Comparison of ENCODE assay signal across 11 cellular contexts in genomic region chr5:65809817-65810531, GRCh38.
A peak's percentile ranks its signal among the peaks of the same experiment; 100 is the strongest.
DNase-seq lines count a peak whose midpoint lies in the region; ATAC-seq and TF ChIP-seq lines count a peak whose summit lies in the region.
"Had no signal": no experiment of that assay in that cellular context is flagged by ENCODE, and none has a peak within 500 bp of the region (broad histone marks: within the 10 kb centered on the region; RNA-seq: fewer than 3 reads in every experiment).

No MANE protein-coding gene starts in this region.

- TF ChIP-seq CTCF in AG10803 (conservative IDR thresholded peaks at IDR 0.05; ENCODE audit: low read length) (no peak), PC-9 (conservative IDR thresholded peaks at IDR 0.05) (no peak), fibroblast of lung (conservative IDR thresholded peaks at IDR 0.05 in 1 of 2, IDR thresholded peaks at IDR 0.05 in 1 of 2; ENCODE audit: low read depth in 1 of 2, low read length in 2 of 2) (no peak)

- H3K27ac ChIP-seq in PC-9 (peak overlapping the region; percentile 99), fibroblast of lung (ENCODE audit: insufficient read depth, low read length) (no peak overlapping the region), mucosa of rectum (ENCODE audit: low read depth in 2 of 2, low read length in 2 of 2) (peak overlapping the region; percentile 86 to 89)
- H3K27ac ChIP-seq: BLaER1 had no signal

- H3K36me3 ChIP-seq in PC-9 (ENCODE audit: low read depth) (peaks cover 25% of the 10 kb centered on the region), fibroblast of lung (ENCODE audit: control insufficient read depth, insufficient read depth, low read length) (peaks cover 2% of the 10 kb centered on the region), mucosa of rectum (ENCODE audit: control insufficient read depth in 2 of 2, insufficient read depth in 2 of 2, low read length in 2 of 2) (no peaks in the 10 kb centered on the region)

- TSS peak; percentile 81 for BruUV-seq in PC-9 (replicated peaks; lab: Mats Ljungman, UMichigan)

- no peaks in the 10 kb centered on the region for H4K20me1 ChIP-seq in PC-9 (ENCODE audit: insufficient read depth)
- no peaks in the 10 kb centered on the region for H4K20me1 ChIP-seq in fibroblast of lung (ENCODE audit: control insufficient read depth, extremely low read depth, insufficient read depth, low read length)
- H4K20me1 ChIP-seq: BLaER1 had no signal

- H2AFZ ChIP-seq in PC-9 (no peak overlapping the region), fibroblast of lung (ENCODE audit: low read length) (no peak overlapping the region)

- H3K79me2 ChIP-seq in PC-9 (ENCODE audit: low read depth): peaks cover 7% of the 10 kb centered on the region
- no peaks in the 10 kb centered on the region for H3K79me2 ChIP-seq in fibroblast of lung (ENCODE audit: control insufficient read depth, insufficient read depth, low read length)

- no peak overlapping the region for H3K9ac ChIP-seq in fibroblast of lung (ENCODE audit: insufficient read depth, low read length)
- H3K9ac ChIP-seq in mucosa of rectum (ENCODE audit: low read depth in 1 of 2, low read length in 2 of 2): no peak overlapping the region
- H3K9ac ChIP-seq: BLaER1 had no signal

- intact Hi-C loops in PC-9 (cut with micrococcal nuclease; ENCODE audit: unreplicated experiment): loop anchor here (1.0 to 5.0 kb wide), 6 partner anchors 48 to 332 kb away; partner anchors contain the start of genes NLN, SGTB and SREK1

- H3K4me2 ChIP-seq in PC-9 (peak overlapping the region; percentile 71), fibroblast of lung (ENCODE audit: extremely low read depth, insufficient read depth, low read length) (peak overlapping the region; percentile 49)
- H3K4me2 ChIP-seq: BLaER1 had no signal

- POLR2A ChIA-PET in PC-9 (lab: Charles Lee; ENCODE audit: unreplicated experiment): interaction anchor here (0.6 to 1.0 kb wide), 5 partner anchors 13 to 116 kb away, joined by 3 to 39 read pairs (median 12); partner anchors contain the start of gene ERBIN

- CTCF ChIA-PET in PC-9 (lab: Charles Lee): no interaction called here

- H3K4me3 ChIP-seq in AG10803 (ENCODE audit: low read length) (no peak overlapping the region), PC-9 (peak overlapping the region; percentile 21), fibroblast of lung (replicated peaks in 1 of 4; ENCODE audit: control extremely low read depth in 1 of 4, insufficient read depth in 1 of 4, low read depth in 3 of 4, low read length in 4 of 4) (no peak overlapping the region), mucosa of rectum (ENCODE audit: low read length in 2 of 2) (no peak overlapping the region)
- H3K4me3 ChIP-seq: BLaER1 had no signal

- H3K9me3 ChIP-seq in PC-9 (ENCODE audit: insufficient read depth, low read depth): no peaks in the 10 kb centered on the region
- no peaks in the 10 kb centered on the region for H3K9me3 ChIP-seq in fibroblast of lung (ENCODE audit: control insufficient read depth, insufficient read depth, low read depth, low read length)
- H3K9me3 ChIP-seq in mucosa of rectum (ENCODE audit: control insufficient read depth in 2 of 2, low read length in 2 of 2): no peaks in the 10 kb centered on the region

- peak; percentile 84 for DNase-seq in AG10803 (ENCODE audit: low read depth)
- DNase-seq in PC-9: peak; percentile 89 to 99
- peak; percentile 76 to 96 for DNase-seq in fibroblast of lung (ENCODE audit: low read depth in 2 of 2)
- DNase-seq: H9; stimulated activated CD4-positive, alpha-beta T cell treated with anti-CD3 and anti-CD28 coated beads, Interleukin-2, amount 100 ng/mL, for 48 hours had no signal

- H3K4me1 ChIP-seq in PC-9 (replicated peaks; ENCODE audit: insufficient read depth): peaks cover 80% of the 10 kb centered on the region
- peaks cover 8% of the 10 kb centered on the region for H3K4me1 ChIP-seq in fibroblast of lung (ENCODE audit: control insufficient read depth, extremely low read depth, insufficient read depth, low read length)
- H3K4me1 ChIP-seq in mucosa of rectum (ENCODE audit: control insufficient read depth in 2 of 2, insufficient read depth in 2 of 2, low read length in 2 of 2): peaks cover 14 to 46% of the 10 kb centered on the region in 2 donors
- H3K4me1 ChIP-seq: BLaER1 had no signal

- H3K9me2 ChIP-seq in PC-9 (ENCODE audit: insufficient read depth): no peaks in the 10 kb centered on the region

- ATAC-seq in GM19035 (IDR thresholded peaks at IDR 0.05; ENCODE audit: unreplicated experiment) (no peak), HG03175 (IDR thresholded peaks at IDR 0.05; ENCODE audit: unreplicated experiment) (no peak), HG02970 (IDR thresholded peaks at IDR 0.05; ENCODE audit: low FRiP score, unreplicated experiment) (no peak), GM21825 (IDR thresholded peaks at IDR 0.05; ENCODE audit: unreplicated experiment) (no peak)

- H3K27me3 ChIP-seq in PC-9 (ENCODE audit: insufficient read depth, low read depth): no peaks in the 10 kb centered on the region
- H3K27me3 ChIP-seq in fibroblast of lung (ENCODE audit: control insufficient read depth, insufficient read depth, low read length): no peaks in the 10 kb centered on the region
- H3K27me3 ChIP-seq in mucosa of rectum (ENCODE audit: control insufficient read depth in 2 of 2, insufficient read depth in 2 of 2, low read length in 2 of 2): no peaks in the 10 kb centered on the region
- H3K27me3 ChIP-seq: BLaER1 had no signal

- peaks cover 46% of the 10 kb centered on the region for H3F3A ChIP-seq in PC-9 (ENCODE audit: insufficient read depth, low read depth)
